In genomic region chr14:92538412-92539017, GRCh38 we compare ENCODE assay signal across 13 cellular contexts. TPM values are rescaled to one million over a fixed set of nuclear protein-coding genes. Genes with fewer than 3 reads are reported as not detected.
DNase-seq lines count a peak whose midpoint lies in the region; ATAC-seq and TF ChIP-seq lines count a peak whose summit lies in the region.
"Had no signal": no experiment of that assay in that cellular context is flagged by ENCODE, and none has a peak within 500 bp of the region (broad histone marks: within the 10 kb centered on the region; RNA-seq: fewer than 3 reads in every experiment).

No MANE protein-coding gene starts in this region.

- no peak for TF ChIP-seq CTCF in tibial nerve (IDR thresholded peaks at IDR 0.05)

- DNase-seq in CD4-positive, CD25-positive, alpha-beta regulatory T cell, result peak in 1 of 3 donors; percentile 68
- DNase-seq in effector memory CD8-positive, alpha-beta T cell, result no peak
- DNase-seq in NCI-H526 (lab: John Stamatoyannopoulos, UW) (no peak), NCI-H146 treated with DMSO at 0.1 percent for 48 hours (lab: John Stamatoyannopoulos, UW; ENCODE audit: unreplicated experiment) (no peak), tibial nerve (ENCODE audit: low spot score in 2 of 2) (no peak), putamen (ENCODE audit: low spot score) (no peak)
- DNase-seq: aorta, foreskin keratinocyte, NCI-H2081 had no signal

- no peaks in the 10 kb centered on the region for H3K36me3 Mint-ChIP-seq in CD4-positive, CD25-positive, alpha-beta regulatory T cell
- peaks cover 8% of the 10 kb centered on the region for H3K36me3 Mint-ChIP-seq in effector memory CD8-positive, alpha-beta T cell (ENCODE audit: insufficient read depth)

- no peaks in the 10 kb centered on the region for H3K36me3 ChIP-seq in CD4-positive, CD25-positive, alpha-beta regulatory T cell (ENCODE audit: control insufficient read depth, insufficient read depth, low read length)
- H3K36me3 ChIP-seq in tibial nerve, result no peaks in the 10 kb centered on the region
- H3K36me3 ChIP-seq: neutrophil had no signal

- TF ChIP-seq POLR2A in tibial nerve (IDR thresholded peaks at IDR 0.05), result no peak

- 76 to 80% methylated on average over 6 of the region's 6 CpGs for WGBS in tibial nerve, 2 donors

- no peak for TF ChIP-seq EP300 in tibial nerve (IDR thresholded peaks at IDR 0.05)

- H3K27ac Mint-ChIP-seq in CD4-positive, CD25-positive, alpha-beta regulatory T cell, result peak overlapping the region in 2 of 3 donors; percentile 49 to 83
- H3K27ac Mint-ChIP-seq in effector memory CD8-positive, alpha-beta T cell, result peak overlapping the region; percentile 12 to 81

- peaks cover 26% of the 10 kb centered on the region for H3K4me1 ChIP-seq in CD4-positive, CD25-positive, alpha-beta regulatory T cell (ENCODE audit: control insufficient read depth, insufficient read depth, low read length, poor library complexity, severe bottlenecking)
- peaks cover 0 to 23% (median 11%) of the 10 kb centered on the region in 4 donors for H3K4me1 ChIP-seq in tibial nerve

- H3K9me3 ChIP-seq in CD4-positive, CD25-positive, alpha-beta regulatory T cell (ENCODE audit: control insufficient read depth in 2 of 2, low read length in 2 of 2), result no peaks in the 10 kb centered on the region
- no peaks in the 10 kb centered on the region for H3K9me3 ChIP-seq in tibial nerve
- H3K9me3 ChIP-seq: neutrophil had no signal

- H3K27me3 Mint-ChIP-seq in CD4-positive, CD25-positive, alpha-beta regulatory T cell, result no peaks in the 10 kb centered on the region
- H3K27me3 Mint-ChIP-seq in effector memory CD8-positive, alpha-beta T cell, result no peaks in the 10 kb centered on the region

- no peak overlapping the region for H3K27ac ChIP-seq in CD4-positive, CD25-positive, alpha-beta regulatory T cell (ENCODE audit: insufficient read depth, low read length, poor library complexity, severe bottlenecking)
- H3K27ac ChIP-seq in tibial nerve, result peak overlapping the region in 1 of 4 donors; percentile 7
- H3K27ac ChIP-seq: foreskin keratinocyte had no signal

- H3K27me3 ChIP-seq in CD4-positive, CD25-positive, alpha-beta regulatory T cell (ENCODE audit: control insufficient read depth, insufficient read depth, low read length), result no peaks in the 10 kb centered on the region
- no peaks in the 10 kb centered on the region for H3K27me3 ChIP-seq in tibial nerve
- H3K27me3 ChIP-seq: foreskin keratinocyte, neutrophil had no signal

- H3K4me1 Mint-ChIP-seq in CD4-positive, CD25-positive, alpha-beta regulatory T cell, result peaks cover 12 to 63% (median 26%) of the 10 kb centered on the region in 4 donors
- H3K4me1 Mint-ChIP-seq in effector memory CD8-positive, alpha-beta T cell (ENCODE audit: low read depth in 2 of 2), result peaks cover 47 to 73% of the 10 kb centered on the region in 2 donors

- H3K4me3 ChIP-seq in CD4-positive, CD25-positive, alpha-beta regulatory T cell (ENCODE audit: low read depth, low read length), result no peak overlapping the region
- H3K4me3 ChIP-seq in tibial nerve, result no peak overlapping the region

- H3K4me3 Mint-ChIP-seq in CD4-positive, CD25-positive, alpha-beta regulatory T cell, result peak overlapping the region in 3 of 4 donors; percentile 10 to 31 (median 31)
- no peak overlapping the region for H3K4me3 Mint-ChIP-seq in effector memory CD8-positive, alpha-beta T cell

- no peaks in the 10 kb centered on the region for H3K9me3 Mint-ChIP-seq in CD4-positive, CD25-positive, alpha-beta regulatory T cell
- no peaks in the 10 kb centered on the region for H3K9me3 Mint-ChIP-seq in effector memory CD8-positive, alpha-beta T cell

- ATAC-seq in CD4-positive, CD25-positive, alpha-beta regulatory T cell (ENCODE audit: low read depth in 2 of 2), result peak in 1 of 2 donors; percentile 64
- peak; percentile 90 for ATAC-seq in GM19328 (IDR thresholded peaks at IDR 0.05; ENCODE audit: unreplicated experiment)
- peak; percentile 86 for ATAC-seq in HG03025 (IDR thresholded peaks at IDR 0.05; ENCODE audit: low FRiP score, unreplicated experiment)
- ATAC-seq in effector memory CD8-positive, alpha-beta T cell (replicated peaks), result no peak
- ATAC-seq: foreskin keratinocyte, HCT116 had no signal

RNA-seq across cellular contexts. Expression of gene RIN3, which starts 24.9 kb away (rescaled TPM):
- total RNA-seq in CD4-positive, CD25-positive, alpha-beta regulatory T cell, result 120 TPM
- polyA plus RNA-seq in CD4-positive, CD25-positive, alpha-beta regulatory T cell, result 10 to 100 TPM; 21.0 to 25.7 (median 23.1) TPM
- 10 to 100 TPM; 14.2 to 34.2 (median 15.5) TPM for total RNA-seq in tibial nerve

Comparison
In these comparisons a context has a peak if more than half of its experiments do, and no peak if none do; other contexts are left out.
1. H3K4me3 Mint-ChIP-seq: peak in CD4-positive, CD25-positive, alpha-beta regulatory T cell (3 of 4); none in effector memory CD8-positive, alpha-beta T cell (0 of 2).